34 cellular contexts compared by ENCODE assay signal in the genomic region with DNA sequence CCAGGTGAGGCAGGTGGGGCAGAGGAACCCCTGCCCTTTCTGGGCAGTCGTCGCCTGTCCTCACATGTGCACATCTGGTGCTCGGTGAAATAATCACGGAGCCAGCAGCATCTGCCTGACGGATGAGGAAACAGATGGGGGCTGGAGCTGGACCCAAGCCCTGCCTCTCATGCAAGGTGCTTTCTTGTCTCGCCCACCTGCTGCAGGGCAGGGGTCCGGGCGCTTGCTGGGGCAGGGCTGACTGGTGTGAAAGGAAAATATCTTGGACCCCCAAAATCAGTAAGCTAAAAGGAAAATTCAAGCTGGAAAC. TPM values are rescaled to one million over a fixed set of nuclear protein-coding genes. Genes with fewer than 3 reads are reported as not detected.
"Had no signal": no experiment of that assay in that cellular context is flagged by ENCODE, and none has a peak within 500 bp of the region (broad histone marks: within the 10 kb centered on the region; RNA-seq: fewer than 3 reads in every experiment).

No MANE protein-coding gene starts in this region.

- H3K27ac Mint-ChIP-seq: activated B cell treated with CpG ODN at 0.5 μM for 24 hours; activated CD4-positive, alpha-beta memory T cell treated with anti-CD3 and anti-CD28 coated beads for 36 hours; activated naive CD4-positive, alpha-beta T cell treated with anti-CD3 and anti-CD28 coated beads, Interleukin-2, amount 10 ng/mL, durations not matched to agents 7 days and 5 days; activated naive CD8-positive, alpha-beta T cell; activated naive CD8-positive, alpha-beta T cell treated with anti-CD3 and anti-CD28 coated beads, Interleukin-2, amount 50 U/mL, for 24 hours; activated T-helper 1 cell treated with anti-CD3 and anti-CD28 coated beads, Interleukin-12 subunit alpha, Interleukin-12 subunit beta, Interleukin-2, Interleukin-4 antibody, amounts not matched to agents 30 ng/mL and 10 ng/mL and 1 ng/mL, durations not matched to agents 14 hours and 24 hours and 36 hours; brain had no signal

- DNase-seq: activated B cell treated with CpG ODN at 0.5 μM for 24 hours; activated CD4-positive, alpha-beta memory T cell treated with anti-CD3 and anti-CD28 coated beads for 36 hours; activated CD4-positive, alpha-beta T cell treated with anti-CD3 and anti-CD28 coated beads for 4 hours; activated CD4-positive, alpha-beta T cell treated with anti-CD3 and anti-CD28 coated beads, Interleukin-2, amount 50 U/mL, for 1 hour; activated CD4-positive, CD25-positive, alpha-beta regulatory T cell treated with anti-CD3 and anti-CD28 coated beads, Interleukin-2, amount 50 U/mL, for 72 hours; activated CD8-positive, alpha-beta memory T cell treated with anti-CD3 and anti-CD28 coated beads, Interleukin-2, amount 50 U/mL, for 4 hours; activated naive CD4-positive, alpha-beta T cell treated with anti-CD3 and anti-CD28 coated beads, Interleukin-2, amount 10 ng/mL, durations not matched to agents 7 days and 5 days; activated naive CD8-positive, alpha-beta T cell treated with anti-CD3 and anti-CD28 coated beads, Interleukin-2, amount 50 U/mL, for 24 hours; activated T-cell treated with anti-CD3 and anti-CD28 coated beads for 4 hours; activated T-cell treated with anti-CD3 and anti-CD28 coated beads, Interleukin-2, amount 50 U/mL, for 4 hours; anterior cingulate cortex; central memory CD4-positive, alpha-beta T cell; Karpas-422; KBM-7; NCI-H1048; NCI-H1105 treated with DMSO at 0.1 percent for 48 hours; NCI-H1436; NCI-H1694 treated with DMSO at 0.1 percent for 48 hours; NCI-H2029; NCI-H345; NCI-H524 treated with DMSO at 0.1 percent for 48 hours; PC-9; SIG-M5 had no signal

- H3K9me3 Mint-ChIP-seq: activated B cell treated with CpG ODN at 0.5 μM for 24 hours; activated naive CD8-positive, alpha-beta T cell treated with anti-CD3 and anti-CD28 coated beads, Interleukin-2, amount 50 U/mL, for 24 hours; activated T-cell treated with anti-CD3 and anti-CD28 coated beads, Interleukin-2, amount 50 U/mL, for 4 hours had no signal

- H3K4me3 Mint-ChIP-seq: activated B cell treated with CpG ODN at 0.5 μM for 24 hours; activated CD4-positive, alpha-beta memory T cell treated with anti-CD3 and anti-CD28 coated beads for 36 hours; activated naive CD4-positive, alpha-beta T cell treated with anti-CD3 and anti-CD28 coated beads, Interleukin-2, amount 10 ng/mL, durations not matched to agents 7 days and 5 days; activated naive CD8-positive, alpha-beta T cell; activated naive CD8-positive, alpha-beta T cell treated with anti-CD3 and anti-CD28 coated beads, Interleukin-2, amount 50 U/mL, for 24 hours; activated T-cell treated with anti-CD3 and anti-CD28 coated beads, Interleukin-2, amount 50 U/mL, for 4 hours; activated T-helper 1 cell treated with anti-CD3 and anti-CD28 coated beads, Interleukin-12 subunit alpha, Interleukin-12 subunit beta, Interleukin-2, Interleukin-4 antibody, amounts not matched to agents 30 ng/mL and 10 ng/mL and 1 ng/mL, durations not matched to agents 14 hours and 24 hours and 36 hours; brain had no signal

- H3K4me3 ChIP-seq: PC-9 had no signal

- H3K27ac ChIP-seq: PC-9, RWPE1 had no signal

- H3K27me3 Mint-ChIP-seq: activated naive CD8-positive, alpha-beta T cell had no signal

- ATAC-seq: activated T-cell treated with anti-CD3 and anti-CD28 coated beads, Interleukin-2, amount 50 U/mL, for 4 hours; Right ventricle myocardium inferior had no signal

- H3K4me1 Mint-ChIP-seq: activated B cell treated with CpG ODN at 0.5 μM for 24 hours; activated naive CD4-positive, alpha-beta T cell treated with anti-CD3 and anti-CD28 coated beads, Interleukin-2, amount 10 ng/mL, durations not matched to agents 7 days and 5 days; activated naive CD8-positive, alpha-beta T cell treated with anti-CD3 and anti-CD28 coated beads, Interleukin-2, amount 50 U/mL, for 24 hours; brain had no signal

- H2AFZ ChIP-seq: PC-9 had no signal

- H3K36me3 Mint-ChIP-seq: activated CD4-positive, alpha-beta memory T cell treated with anti-CD3 and anti-CD28 coated beads for 36 hours; activated naive CD4-positive, alpha-beta T cell treated with anti-CD3 and anti-CD28 coated beads, Interleukin-2, amount 10 ng/mL, durations not matched to agents 7 days and 5 days; activated naive CD8-positive, alpha-beta T cell; brain had no signal

- H3K4me2 ChIP-seq: PC-9 had no signal

RNA-seq across cellular contexts. Expression of gene ALDH3B2, which starts 3.3 kb away (rescaled TPM):
- total RNA-seq: activated B cell treated with CpG ODN at 0.5 μM for 24 hours; activated CD4-positive, alpha-beta memory T cell treated with anti-CD3 and anti-CD28 coated beads for 36 hours; activated T-cell treated with anti-CD3 and anti-CD28 coated beads, Interleukin-2, amount 50 U/mL, for 4 hours; activated T-helper 1 cell treated with anti-CD3 and anti-CD28 coated beads, Interleukin-12 subunit alpha, Interleukin-12 subunit beta, Interleukin-2, Interleukin-4 antibody, amounts not matched to agents 30 ng/mL and 10 ng/mL and 1 ng/mL, durations not matched to agents 14 hours and 24 hours and 36 hours; MCF 10A; NCI-H460; Right ventricle myocardium inferior; T-helper 1 cell treated with Interleukin-12 subunit alpha and Interleukin-12 subunit beta and Interleukin-4 antibody, amounts not matched to agents 30 ng/mL and 1 ng/mL, for 36 hours; T-helper 2 cell treated with Interferon-gamma antibody and Interleukin-4, amounts not matched to agents 100 ng/mL and 5 ng/mL, for 36 hours had no signal

RNA-seq across cellular contexts. Expression of gene ACY3, which starts 20.6 kb away (rescaled TPM):
- total RNA-seq: activated B cell treated with CpG ODN at 0.5 μM for 24 hours; activated T-helper 1 cell treated with anti-CD3 and anti-CD28 coated beads, Interleukin-12 subunit alpha, Interleukin-12 subunit beta, Interleukin-2, Interleukin-4 antibody, amounts not matched to agents 30 ng/mL and 10 ng/mL and 1 ng/mL, durations not matched to agents 14 hours and 24 hours and 36 hours; bronchial epithelial cell; MCF 10A; NCI-H460; Right ventricle myocardium inferior; SK-MEL-5; T-helper 1 cell treated with Interleukin-12 subunit alpha and Interleukin-12 subunit beta and Interleukin-4 antibody, amounts not matched to agents 30 ng/mL and 1 ng/mL, for 36 hours had no signal

RNA-seq across cellular contexts. Expression of gene TBX10, which starts 31.6 kb away (rescaled TPM):
- total RNA-seq: activated B cell treated with CpG ODN at 0.5 μM for 24 hours; activated CD4-positive, alpha-beta memory T cell treated with anti-CD3 and anti-CD28 coated beads for 36 hours; activated T-cell treated with anti-CD3 and anti-CD28 coated beads, Interleukin-2, amount 50 U/mL, for 4 hours; activated T-helper 1 cell treated with anti-CD3 and anti-CD28 coated beads, Interleukin-12 subunit alpha, Interleukin-12 subunit beta, Interleukin-2, Interleukin-4 antibody, amounts not matched to agents 30 ng/mL and 10 ng/mL and 1 ng/mL, durations not matched to agents 14 hours and 24 hours and 36 hours; bronchial epithelial cell; MCF 10A; NCI-H460; PC-9; SK-MEL-5; T-helper 1 cell treated with Interleukin-12 subunit alpha and Interleukin-12 subunit beta and Interleukin-4 antibody, amounts not matched to agents 30 ng/mL and 1 ng/mL, for 36 hours; T-helper 2 cell treated with Interferon-gamma antibody and Interleukin-4, amounts not matched to agents 100 ng/mL and 5 ng/mL, for 36 hours had no signal
